In the genomic region with DNA sequence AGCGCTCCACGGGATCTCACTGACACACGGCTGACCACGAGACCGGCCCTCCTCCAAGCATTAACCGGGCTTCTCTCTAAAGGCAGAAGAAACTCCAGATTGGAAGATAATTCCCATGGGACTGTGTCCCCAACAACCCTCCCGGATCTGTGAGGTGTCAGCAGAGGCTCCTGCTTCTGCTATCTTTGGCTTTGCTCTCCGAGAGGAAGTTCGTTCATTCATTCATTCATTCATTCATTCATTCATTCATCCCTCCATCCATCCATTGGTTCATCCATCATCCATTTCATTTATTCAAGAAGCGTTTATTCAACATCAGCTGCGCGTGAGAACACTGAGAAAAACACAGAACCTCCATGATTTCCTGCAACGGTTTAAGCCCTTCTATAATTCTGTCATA, we compare ENCODE assay signal across 8 cellular contexts. TPM values are rescaled to one million over a fixed set of nuclear protein-coding genes. Genes with fewer than 3 reads are reported as not detected.
"Had no signal": no experiment of that assay in that cellular context is flagged by ENCODE, and none has a peak within 500 bp of the region (broad histone marks: within the 10 kb centered on the region; RNA-seq: fewer than 3 reads in every experiment).

No MANE protein-coding gene starts in this region.

- DNase-seq: IMR-90, KBM-7, KG1 had no signal

- FAIRE-seq: HepG2, HTR-8/SVneo had no signal

- H3K4me2 ChIP-seq: KMS-11 had no signal

- ATAC-seq: HepG2 had no signal

- H3K27ac ChIP-seq: HL-60, KMS-11 had no signal

- H3K9ac ChIP-seq: KMS-11 had no signal

RNA-seq across cellular contexts. Expression of a gene that starts 11.5 kb away (rescaled TPM):
- polyA plus RNA-seq: IgD-negative memory B cell had no signal
